Comparison of ENCODE assay signal across 10 cellular contexts in genomic region chr6:24743944-24744335, GRCh38. TPM values are rescaled to one million over a fixed set of nuclear protein-coding genes. Genes with fewer than 3 reads are reported as not detected.
DNase-seq lines count a peak whose midpoint lies in the region; ATAC-seq, FAIRE-seq and TF ChIP-seq lines count a peak whose summit lies in the region.
"Had no signal": no experiment of that assay in that cellular context is flagged by ENCODE, and none has a peak within 500 bp of the region (broad histone marks: within the 10 kb centered on the region; RNA-seq: fewer than 3 reads in every experiment).

No MANE protein-coding gene starts in this region.

- no peaks in the 10 kb centered on the region for H3K9me3 ChIP-seq in muscle layer of duodenum (ENCODE audit: control insufficient read depth in 1 of 2, low read length in 2 of 2)
- no peaks in the 10 kb centered on the region for H3K9me3 ChIP-seq in kidney (ENCODE audit: control insufficient read depth in 1 of 2, low read length in 2 of 2)

- no peak overlapping the region for H3K9ac ChIP-seq in kidney (ENCODE audit: low read length in 2 of 2)

- no peaks in the 10 kb centered on the region for H3K4me1 ChIP-seq in muscle layer of duodenum (ENCODE audit: control insufficient read depth in 1 of 2, insufficient read depth in 2 of 2, low read length in 2 of 2)
- H3K4me1 ChIP-seq in kidney (ENCODE audit: control insufficient read depth in 1 of 2, insufficient read depth in 1 of 2, low read depth in 1 of 2, low read length in 2 of 2) = no peaks in the 10 kb centered on the region

- H3K27ac ChIP-seq in muscle layer of duodenum (ENCODE audit: low read length) = peak overlapping the region; percentile 71
- H3K27ac ChIP-seq in kidney (ENCODE audit: low read depth in 2 of 2, low read length in 2 of 2) = no peak overlapping the region
- H3K27ac ChIP-seq: VCaP had no signal

- peaks cover 0 to 4% of the 10 kb centered on the region in 2 donors for H3K36me3 ChIP-seq in muscle layer of duodenum (ENCODE audit: control insufficient read depth in 1 of 2, insufficient read depth in 2 of 2, low read length in 2 of 2)
- no peaks in the 10 kb centered on the region for H3K36me3 ChIP-seq in kidney (ENCODE audit: control insufficient read depth in 1 of 2, insufficient read depth in 2 of 2, low read length in 2 of 2)

- DNase-seq in SIG-M5 (lab: John Stamatoyannopoulos, UW) = peak; percentile 41
- DNase-seq in cortex of kidney (lab: John Stamatoyannopoulos, UW) = no peak
- no peak for DNase-seq in nucleus accumbens (lab: John Stamatoyannopoulos, UW)
- no peak for DNase-seq in NCI-H69 (lab: John Stamatoyannopoulos, UW)
- DNase-seq in kidney = no peak
- DNase-seq: effector CD8-positive, alpha-beta T cell had no signal

- no peak for TF ChIP-seq CTCF in kidney (IDR thresholded peaks at IDR 0.05; ENCODE audit: borderline replicate concordance, extremely low read depth, insufficient read depth)

- intact Hi-C loops in kidney (cut with DNase I) = no loop called here

- ATAC-seq in GM18517 (IDR thresholded peaks at IDR 0.05; ENCODE audit: unreplicated experiment) = peak; percentile 49
- ATAC-seq in HG02852 (IDR thresholded peaks at IDR 0.05; ENCODE audit: unreplicated experiment) = peak; percentile 33

- no peak overlapping the region for H3K4me3 ChIP-seq in muscle layer of duodenum (ENCODE audit: low read depth in 1 of 2, low read length in 2 of 2)
- no peak overlapping the region for H3K4me3 ChIP-seq in kidney (ENCODE audit: low read length in 2 of 2)

- FAIRE-seq in kidney (lab: Jason Lieb, UNC) = no peak

- H3K27me3 ChIP-seq in muscle layer of duodenum (ENCODE audit: low read depth, low read length) = no peaks in the 10 kb centered on the region

RNA-seq across cellular contexts. Expression of gene C6orf62, which starts 25.0 kb away (rescaled TPM):
- total RNA-seq in kidney = 114 TPM
- polyA plus RNA-seq in kidney (ENCODE audit: insufficient read depth, low read depth, low replicate concordance) = 55.8 TPM

RNA-seq across cellular contexts. Expression of gene GMNN, which starts 30.8 kb away (rescaled TPM):
- 13.0 TPM for total RNA-seq in kidney
- 26.7 TPM for polyA plus RNA-seq in kidney (ENCODE audit: insufficient read depth, low read depth, low replicate concordance)

RNA-seq across cellular contexts. Expression of gene ARMH2, which starts 54.8 kb away (rescaled TPM):
- not detected for total RNA-seq in kidney
- polyA plus RNA-seq in kidney (ENCODE audit: insufficient read depth, low read depth, low replicate concordance) = not detected
